3 cellular contexts compared by ENCODE assay signal in the genomic region with DNA sequence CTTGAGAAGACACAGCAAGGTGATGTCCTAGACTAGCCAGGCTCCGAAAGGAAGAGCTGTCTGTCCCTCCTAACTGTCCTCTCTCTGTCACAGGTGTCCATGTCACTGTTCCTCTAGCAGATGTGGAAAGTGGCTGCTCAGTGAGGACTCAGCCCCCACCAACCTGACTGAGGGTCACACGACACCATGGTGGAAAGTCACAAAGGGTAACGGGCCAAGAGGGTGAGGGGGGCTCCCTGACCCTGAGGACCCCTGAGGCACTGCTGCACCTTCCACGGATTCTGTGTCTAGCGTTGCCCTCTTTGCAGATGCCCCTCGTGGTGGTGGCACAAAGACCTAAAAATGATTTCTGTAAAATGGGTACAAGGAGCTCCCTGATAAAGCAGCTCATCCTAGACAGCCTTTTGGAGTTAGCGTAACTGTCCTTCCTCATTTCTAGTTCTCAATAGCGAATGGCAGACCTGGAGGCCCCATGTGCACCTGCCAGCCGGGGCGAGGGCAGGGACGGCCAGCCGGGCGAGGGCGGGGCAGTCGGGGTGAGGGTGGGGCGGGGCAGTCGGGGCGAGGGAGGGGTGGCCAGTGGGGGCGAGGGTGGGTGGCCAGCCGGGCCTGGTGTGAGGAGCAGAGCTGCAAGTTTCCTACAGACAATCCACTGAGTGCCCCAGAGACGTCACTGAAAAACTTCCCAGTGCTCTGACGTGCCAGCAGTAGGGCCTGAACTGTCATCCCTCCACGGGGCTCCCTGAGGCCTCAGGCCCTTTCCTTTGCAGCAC.
TF ChIP-seq lines count a peak whose summit lies in the region.

No MANE protein-coding gene starts in this region.

TF ChIP-seq in SK-N-SH, 30 proteins besides CTCF, POLR2A, EP300 and RAD21 (continues in another document):
- TF ChIP-seq PBX3 (IDR thresholded peaks at IDR 0.05) = no peak
- no peak for TF ChIP-seq SMC3 (IDR thresholded peaks at IDR 0.05; ENCODE audit: low read depth, low read length)
- TF ChIP-seq USF1 (IDR thresholded peaks at IDR 0.05; ENCODE audit: borderline replicate concordance, low read depth) = no peak
- no peak for TF ChIP-seq CHD2 (IDR thresholded peaks at IDR 0.05; ENCODE audit: low read length, partially characterized antibody)
- TF ChIP-seq JUND (IDR thresholded peaks at IDR 0.05) = no peak
- TF ChIP-seq MXI1 (IDR thresholded peaks at IDR 0.05; ENCODE audit: low read depth, low read length) = no peak
- TF ChIP-seq USF2 (IDR thresholded peaks at IDR 0.05; ENCODE audit: borderline replicate concordance, low read depth, low read length) = no peak
- TF ChIP-seq NRF1 (IDR thresholded peaks at IDR 0.05; ENCODE audit: low read depth, low read length) = no peak
- no peak for TF ChIP-seq YY1 (IDR thresholded peaks at IDR 0.05; ENCODE audit: low read depth)
- no peak for TF ChIP-seq RCOR1 (IDR thresholded peaks at IDR 0.05; ENCODE audit: low read length)
- TF ChIP-seq RFX5 (IDR thresholded peaks at IDR 0.05; ENCODE audit: low read length) = no peak
- TF ChIP-seq FOXM1 (IDR thresholded peaks at IDR 0.05; ENCODE audit: low read depth) = no peak

TF ChIP-seq in SK-N-SH treated with all-trans-retinoic acid at 6 μM for 48 hours, 23 proteins besides CTCF, POLR2A, EP300 and RAD21:
- TF ChIP-seq BACH2 (CRISPR knock-in tag; IDR thresholded peaks at IDR 0.05; ENCODE audit: borderline replicate concordance) (no peak), ZFP3 (CRISPR knock-in tag; IDR thresholded peaks at IDR 0.05) (no peak)

TF ChIP-seq in K562, 482 proteins besides CTCF, POLR2A, EP300 and RAD21:
- TF ChIP-seq ESRRA (IDR thresholded peaks at IDR 0.05; ENCODE audit: borderline replicate concordance, low read depth) = peak; percentile 79
- TF ChIP-seq EGR1 (conservative IDR thresholded peaks at IDR 0.05) = no peak
TF ChIP-seq in K562: peak in this region for 1.
